Comparison of ENCODE assay signal across 26 cellular contexts in genomic region chr14:30719137-30719536, GRCh38.
DNase-seq lines count a peak whose midpoint lies in the region; ATAC-seq, FAIRE-seq and TF ChIP-seq lines count a peak whose summit lies in the region.
"Had no signal": no experiment of that assay in that cellular context is flagged by ENCODE, and none has a peak within 500 bp of the region (broad histone marks: within the 10 kb centered on the region; RNA-seq: fewer than 3 reads in every experiment).

No MANE protein-coding gene starts in this region.

- H3K9me3 Mint-ChIP-seq in memory B cell = no peaks in the 10 kb centered on the region
- H3K9me3 Mint-ChIP-seq: CD14-positive monocyte; CD4-positive, alpha-beta memory T cell; CD8-positive, alpha-beta memory T cell had no signal

- H3K4me2 ChIP-seq in HepG2 (ENCODE audit: low read depth, low read length) (no peak overlapping the region), GM23248 (ENCODE audit: unreplicated experiment) (no peak overlapping the region)
- H3K4me2 ChIP-seq: BLaER1 had no signal

- peaks cover 10 to 14% of the 10 kb centered on the region in 2 experiments for H3K36me3 ChIP-seq in HepG2 (replicated peaks in 1 of 2; ENCODE audit: control insufficient read depth in 1 of 2, insufficient read depth in 2 of 2, low read length in 2 of 2)
- peaks cover 0 to 5% (median 2%) of the 10 kb centered on the region in 4 donors for H3K36me3 ChIP-seq in right lobe of liver
- peaks cover 60% of the 10 kb centered on the region for H3K36me3 ChIP-seq in GM23248 (ENCODE audit: low read depth)
- H3K36me3 ChIP-seq: BE2C had no signal

- H3K4me3 ChIP-seq in HepG2 (replicated peaks in 1 of 3; ENCODE audit: insufficient read depth in 1 of 3, low read depth in 2 of 3, low read length in 3 of 3) = no peak overlapping the region
- no peak overlapping the region for H3K4me3 ChIP-seq in right lobe of liver
- H3K4me3 ChIP-seq in GM23248 = no peak overlapping the region
- H3K4me3 ChIP-seq: BLaER1, GM12878 had no signal

- H3K9me3 ChIP-seq in HepG2 (ENCODE audit: low read length) = no peaks in the 10 kb centered on the region
- H3K9me3 ChIP-seq in right lobe of liver = no peaks in the 10 kb centered on the region
- no peaks in the 10 kb centered on the region for H3K9me3 ChIP-seq in GM23248 (ENCODE audit: low read depth)
- H3K9me3 ChIP-seq: BE2C had no signal

- H4K20me1 ChIP-seq in HepG2 (ENCODE audit: insufficient read depth, low read length) (no peaks in the 10 kb centered on the region), GM23248 (ENCODE audit: insufficient read depth) (no peaks in the 10 kb centered on the region; the same call in 1 of the 2 replicates)
- H4K20me1 ChIP-seq: BLaER1 had no signal

- H3K9ac ChIP-seq in HepG2 (ENCODE audit: insufficient read depth, low read depth, low read length) (no peak overlapping the region), GM23248 (no peak overlapping the region)
- H3K9ac ChIP-seq: BLaER1 had no signal

- DNase-seq in HepG2 (ENCODE audit: low spot score) (no peak), right lobe of liver (no peak), memory B cell (ENCODE audit: low spot score in 2 of 2) (no peak), NCI-H1048 (lab: John Stamatoyannopoulos, UW) (no peak), GM23248 (no peak)
- DNase-seq: ACHN; BE2C; C1 segment of cervical spinal cord; CD4-positive, alpha-beta memory T cell; CD4-positive, CD25-positive, alpha-beta regulatory T cell; CD8-positive, alpha-beta memory T cell; COR-L47; DMS 273 treated with DMSO at 0.1 percent for 48 hours; DMS153; DMS53; DMS79; DND-41; EL; GDM1 had no signal

- H3K27ac ChIP-seq in HepG2 (ENCODE audit: extremely low read length, insufficient read depth, low read length) = no peak overlapping the region
- H3K27ac ChIP-seq in right lobe of liver = no peak overlapping the region
- H3K27ac ChIP-seq in GM23248 = no peak overlapping the region
- H3K27ac ChIP-seq: 22Rv1, BLaER1 had no signal

- H3K4me1 ChIP-seq in HepG2 (ENCODE audit: insufficient read depth, low read length) (no peaks in the 10 kb centered on the region), right lobe of liver (no peaks in the 10 kb centered on the region), GM23248 (ENCODE audit: insufficient read depth) (no peaks in the 10 kb centered on the region)
- H3K4me1 ChIP-seq: BE2C had no signal

- H3K36me3 Mint-ChIP-seq in memory B cell = peaks cover 20% of the 10 kb centered on the region

- intact Hi-C loops in HepG2 (cut with micrococcal nuclease; ENCODE audit: unreplicated experiment) = no loop called here
- intact Hi-C loops in right lobe of liver (cut with DNase I) = no loop called here

- no peak for TF ChIP-seq RAD21 in HepG2 (CRISPR knock-in tag; IDR thresholded peaks at IDR 0.05)

- FAIRE-seq in HepG2 (lab: Jason Lieb, UNC) (no peak), colon (lab: Jason Lieb, UNC) (peak; percentile 43)
- FAIRE-seq: GM12878, GM12892, GM18507 had no signal

- BruUV-seq in HepG2 (replicated peaks; lab: Mats Ljungman, UMichigan) = no TSS peak

- CTCF ChIA-PET in HepG2 (lab: Yijun Ruan, JAX; ENCODE audit: low intra/inter-chr PET ratio, low total read pairs) = no interaction called here

- 97% methylated on average over 3 of the region's 3 CpGs for WGBS in HepG2 (ENCODE audit: low lambda C conversion rate)
- WGBS in right lobe of liver (ENCODE audit: insufficient coverage, low coverage, low lambda C conversion rate, missing lambda C conversion rate) = 98% methylated on average over 3 of the region's 3 CpGs
- WGBS in GM23248 (ENCODE audit: low coverage in 1 of 2, low lambda C conversion rate in 2 of 2, missing lambda C conversion rate in 2 of 2), 2 experiments = 97 to 100% methylated on average over 3 of the region's 3 CpGs

- ATAC-seq in HepG2 (no peak), right lobe of liver (no peak), memory B cell (ENCODE audit: low read depth) (no peak)
- ATAC-seq: GM12878 had no signal

- H3K27ac Mint-ChIP-seq in memory B cell = peak overlapping the region; percentile 78
- H3K27ac Mint-ChIP-seq: CD4-positive, alpha-beta memory T cell had no signal

- TF ChIP-seq POLR2A in HepG2 (IDR thresholded peaks at IDR 0.05; ENCODE audit: insufficient read depth in 1 of 2, low read depth in 2 of 2, low read length in 2 of 2) (no peak), right lobe of liver (IDR thresholded peaks at IDR 0.05) (no peak)

- H3K79me2 ChIP-seq in HepG2 (ENCODE audit: insufficient read depth, low read length) (no peaks in the 10 kb centered on the region), GM23248 (ENCODE audit: insufficient read depth) (no peaks in the 10 kb centered on the region)

- no peak for TF ChIP-seq CTCF in HepG2 (CRISPR knock-in tag; IDR thresholded peaks at IDR 0.05)
- TF ChIP-seq CTCF in right lobe of liver (IDR thresholded peaks at IDR 0.05) = no peak

- no peaks in the 10 kb centered on the region for H3F3A ChIP-seq in GM23248 (ENCODE audit: insufficient read depth)

- no peak overlapping the region for H3K4me3 Mint-ChIP-seq in memory B cell
- H3K4me3 Mint-ChIP-seq: CD14-positive monocyte; CD4-positive, alpha-beta memory T cell; CD4-positive, CD25-positive, alpha-beta regulatory T cell; CD8-positive, alpha-beta memory T cell had no signal

- in situ Hi-C loops in HepG2 (cut with HindIII; ENCODE audit: extremely low pct_ligation_motif_present, low pct_unique_long_range_greater_than_20kb) (no loop called here), GM23248 (cut with MboI) (no loop called here)

- H2AFZ ChIP-seq in HepG2 (ENCODE audit: low read length) (no peak overlapping the region), GM23248 (no peak overlapping the region)

- no peaks in the 10 kb centered on the region for H3K27me3 ChIP-seq in HepG2 (ENCODE audit: control insufficient read depth in 1 of 2, insufficient read depth in 2 of 2, low read length in 2 of 2)
- no peaks in the 10 kb centered on the region for H3K27me3 ChIP-seq in right lobe of liver
- H3K27me3 ChIP-seq in GM23248 (replicated peaks; ENCODE audit: insufficient read depth) = no peaks in the 10 kb centered on the region
- H3K27me3 ChIP-seq: BE2C, BLaER1 had no signal

- no peak for TF ChIP-seq EP300 in HepG2 (IDR thresholded peaks at IDR 0.05; ENCODE audit: low read depth in 2 of 2, low read length in 2 of 2)
- TF ChIP-seq EP300 in HepG2 (CRISPR knock-in tag; IDR thresholded peaks at IDR 0.05; ENCODE audit: borderline replicate concordance) = no peak

- no peaks in the 10 kb centered on the region for H3K9me2 ChIP-seq in GM23248 (ENCODE audit: insufficient read depth)

- no peaks in the 10 kb centered on the region for H3K27me3 Mint-ChIP-seq in memory B cell
- H3K27me3 Mint-ChIP-seq: CD4-positive, alpha-beta memory T cell; CD4-positive, CD25-positive, alpha-beta regulatory T cell; CD8-positive, alpha-beta memory T cell had no signal

- H3K4me1 Mint-ChIP-seq in memory B cell = peaks cover 2% of the 10 kb centered on the region
- H3K4me1 Mint-ChIP-seq: CD8-positive, alpha-beta memory T cell had no signal

- POLR2A ChIA-PET in HepG2 (lab: Yijun Ruan, JAX) = no interaction called here

TF ChIP-seq in HepG2, 621 proteins besides CTCF, POLR2A, EP300 and RAD21:
- TF ChIP-seq ETV6 (CRISPR knock-in tag; conservative IDR thresholded peaks at IDR 0.05) (no peak), ZNF160 (CRISPR knock-in tag; IDR thresholded peaks at IDR 0.05) (no peak), SRSF4 (IDR thresholded peaks at IDR 0.05; ENCODE audit: low read depth, low read length, poor library complexity, severe bottlenecking) (no peak), MXD4 (CRISPR knock-in tag; IDR thresholded peaks at IDR 0.05) (no peak), SATB2 (CRISPR knock-in tag; IDR thresholded peaks at IDR 0.05) (no peak), TIGD3 (CRISPR knock-in tag; IDR thresholded peaks at IDR 0.05; ENCODE audit: borderline replicate concordance) (no peak), MAFF (IDR thresholded peaks at IDR 0.05; ENCODE audit: low read depth, low read length) (peak; percentile 79; the same call in 1 of the 2 replicates), ZZZ3 (CRISPR knock-in tag; IDR thresholded peaks at IDR 0.05; ENCODE audit: borderline replicate concordance) (no peak), HDAC6 (IDR thresholded peaks at IDR 0.05; ENCODE audit: low read depth, low read length) (no peak), IRF1 (CRISPR knock-in tag; IDR thresholded peaks at IDR 0.05; ENCODE audit: low read depth) (no peak), NFYB (CRISPR knock-in tag; IDR thresholded peaks at IDR 0.05) (no peak), ZC3H4 (CRISPR knock-in tag; IDR thresholded peaks at IDR 0.05; ENCODE audit: borderline replicate concordance) (no peak), FOSL2 (CRISPR knock-in tag; IDR thresholded peaks at IDR 0.05) (no peak), SAP130 (CRISPR knock-in tag; IDR thresholded peaks at IDR 0.05; ENCODE audit: low read depth) (no peak), POLR2AphosphoS2 (IDR thresholded peaks at IDR 0.05; ENCODE audit: low read depth, low read length) (no peak), MAFK (conservative IDR thresholded peaks at IDR 0.05 in 1 of 2, IDR thresholded peaks at IDR 0.05 in 1 of 2; ENCODE audit: low read length in 2 of 2) (peak; percentile 75 to 82)
